In the genomic region with DNA sequence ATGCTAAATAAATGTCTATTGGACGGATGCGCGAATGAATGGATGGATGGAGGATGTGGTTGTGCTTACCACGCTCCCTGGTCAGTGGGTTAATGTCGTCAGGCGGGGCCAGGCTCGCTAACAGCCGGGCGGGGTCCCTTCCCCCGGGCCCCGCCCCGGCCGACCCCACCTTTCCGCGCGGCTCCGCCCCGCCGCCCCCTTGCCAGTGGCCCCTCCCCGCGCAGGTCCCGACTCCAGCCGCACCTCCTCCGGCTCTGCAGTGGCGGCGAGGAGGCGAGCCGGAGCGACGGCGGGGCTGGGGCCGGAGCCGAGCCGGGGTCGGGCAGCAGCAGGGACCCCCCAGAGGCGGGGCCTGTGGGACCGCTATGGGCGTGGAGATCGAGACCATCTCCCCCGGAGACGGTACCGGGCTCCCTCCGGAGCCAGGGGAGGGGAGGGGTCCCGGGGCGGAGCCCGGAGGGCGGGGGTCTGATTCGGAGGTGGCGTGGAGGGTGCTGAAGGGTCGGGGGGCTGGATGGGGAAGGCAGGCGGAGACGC, we compare ENCODE assay signal across 8 cellular contexts. TPM values are rescaled to one million over a fixed set of nuclear protein-coding genes. Genes with fewer than 3 reads are reported as not detected.
DNase-seq lines count a peak whose midpoint lies in the region; ATAC-seq, FAIRE-seq and TF ChIP-seq lines count a peak whose summit lies in the region.

Gene FKBP1B, plus strand, starts transcription at position 257 of the 537 bp plus-strand sequence. Its CDS starts 109 bp downstream, at position 366.

- H3K4me1 Mint-ChIP-seq in activated CD8-positive, alpha-beta memory T cell treated with anti-CD3 and anti-CD28 coated beads, Interleukin-2, amount 10 ng/mL, durations not matched to agents 7 days and 5 days: peaks cover 28% of the 10 kb centered on the region
- H3K4me1 Mint-ChIP-seq in stimulated activated memory B cell treated with anti-CD40 and anti-IgM and Interleukin-4, amounts not matched to agents 10 μg/mL and 1 μg/mL and 100 μg/mL, for 72 hours: peaks cover 27% of the 10 kb centered on the region

- H3K36me3 Mint-ChIP-seq in activated CD8-positive, alpha-beta memory T cell treated with anti-CD3 and anti-CD28 coated beads, Interleukin-2, amount 10 ng/mL, durations not matched to agents 7 days and 5 days: peaks cover 4% of the 10 kb centered on the region
- H3K36me3 Mint-ChIP-seq in stimulated activated memory B cell treated with anti-CD40 and anti-IgM and Interleukin-4, amounts not matched to agents 10 μg/mL and 1 μg/mL and 100 μg/mL, for 72 hours: no peaks in the 10 kb centered on the region

- CTCF ChIA-PET in activated CD8-positive, alpha-beta memory T cell treated with anti-CD3 and anti-CD28 coated beads, Interleukin-2, amount 10 ng/mL, durations not matched to agents 7 days and 5 days (lab: Charles Lee): interaction anchor here (0.6 to 2.8 kb wide), 8 partner anchors 11 to 123 kb away, joined by 3 to 18 read pairs (median 4); partner anchors contain the start of genes ATAD2B and TP53I3

- H3K9me3 ChIP-seq in mucosa of stomach (ENCODE audit: control insufficient read depth, low read length): no peaks in the 10 kb centered on the region

- H3K9me3 Mint-ChIP-seq in activated CD8-positive, alpha-beta memory T cell treated with anti-CD3 and anti-CD28 coated beads, Interleukin-2, amount 10 ng/mL, durations not matched to agents 7 days and 5 days (ENCODE audit: low read depth): no peaks in the 10 kb centered on the region
- no peaks in the 10 kb centered on the region for H3K9me3 Mint-ChIP-seq in stimulated activated memory B cell treated with anti-CD40 and anti-IgM and Interleukin-4, amounts not matched to agents 10 μg/mL and 1 μg/mL and 100 μg/mL, for 72 hours

- no peaks in the 10 kb centered on the region for H3K36me3 ChIP-seq in mucosa of stomach (ENCODE audit: control insufficient read depth, insufficient read depth, low read length)

- FAIRE-seq in GM18507 (lab: Jason Lieb, UNC): peak; percentile 44

- peaks cover 23% of the 10 kb centered on the region for H3K4me1 ChIP-seq in mucosa of stomach (ENCODE audit: control insufficient read depth, insufficient read depth, low read length)

- no peak within 1 kb of the TSS for H3K4me3 Mint-ChIP-seq in activated CD8-positive, alpha-beta memory T cell treated with anti-CD3 and anti-CD28 coated beads, Interleukin-2, amount 10 ng/mL, durations not matched to agents 7 days and 5 days
- H3K4me3 Mint-ChIP-seq in stimulated activated memory B cell treated with anti-CD40 and anti-IgM and Interleukin-4, amounts not matched to agents 10 μg/mL and 1 μg/mL and 100 μg/mL, for 72 hours: peak within 1 kb of the TSS; percentile 40

- H3K27me3 Mint-ChIP-seq in activated CD8-positive, alpha-beta memory T cell treated with anti-CD3 and anti-CD28 coated beads, Interleukin-2, amount 10 ng/mL, durations not matched to agents 7 days and 5 days: peaks cover 2% of the 10 kb centered on the region
- H3K27me3 Mint-ChIP-seq in stimulated activated memory B cell treated with anti-CD40 and anti-IgM and Interleukin-4, amounts not matched to agents 10 μg/mL and 1 μg/mL and 100 μg/mL, for 72 hours: no peaks in the 10 kb centered on the region

- no peaks in the 10 kb centered on the region for H3K27me3 ChIP-seq in mucosa of stomach (ENCODE audit: control insufficient read depth, insufficient read depth, low read length)

- no peak for TF ChIP-seq CTCF in epithelial cell of esophagus (IDR thresholded peaks at IDR 0.05; ENCODE audit: insufficient read depth, low read depth, low read length, missing control alignments)

- H3K4me3 ChIP-seq in epithelial cell of esophagus (ENCODE audit: low read length) (peak within 1 kb of the TSS; percentile 64), mucosa of stomach (ENCODE audit: low read length) (peak within 1 kb of the TSS; percentile 63)

- ATAC-seq in activated CD8-positive, alpha-beta memory T cell treated with anti-CD3 and anti-CD28 coated beads, Interleukin-2, amount 10 ng/mL, durations not matched to agents 7 days and 5 days: peak; percentile 54
- ATAC-seq in stimulated activated memory B cell treated with anti-CD40 and anti-IgM and Interleukin-4, amounts not matched to agents 10 μg/mL and 1 μg/mL and 100 μg/mL, for 72 hours: peak; percentile 47
- ATAC-seq in HG03108 (IDR thresholded peaks at IDR 0.05; ENCODE audit: unreplicated experiment) (no peak), GM21717 (IDR thresholded peaks at IDR 0.05; ENCODE audit: unreplicated experiment) (no peak)

- H3K9ac ChIP-seq in mucosa of stomach (ENCODE audit: low read length): peak within 1 kb of the TSS; percentile 70

- peak; percentile 15 for DNase-seq in GM18507 (ENCODE audit: extremely low spot score, insufficient read length, low read depth)
- DNase-seq in NCI-H2227 (lab: John Stamatoyannopoulos, UW; ENCODE audit: unreplicated experiment): peak; percentile 93
- peak; percentile 86 for DNase-seq in activated CD8-positive, alpha-beta memory T cell treated with anti-CD3 and anti-CD28 coated beads, Interleukin-2, amount 10 ng/mL, durations not matched to agents 7 days and 5 days
- DNase-seq in epithelial cell of esophagus (ENCODE audit: low read depth): peak; percentile 77

- H3K27ac Mint-ChIP-seq in activated CD8-positive, alpha-beta memory T cell treated with anti-CD3 and anti-CD28 coated beads, Interleukin-2, amount 10 ng/mL, durations not matched to agents 7 days and 5 days: peak within 1 kb of the TSS; percentile 63
- H3K27ac Mint-ChIP-seq in stimulated activated memory B cell treated with anti-CD40 and anti-IgM and Interleukin-4, amounts not matched to agents 10 μg/mL and 1 μg/mL and 100 μg/mL, for 72 hours: no peak within 1 kb of the TSS

RNA-seq across cellular contexts. Expression of gene FKBP1B, which starts in this region (rescaled TPM):
- total RNA-seq in activated CD8-positive, alpha-beta memory T cell treated with anti-CD3 and anti-CD28 coated beads, Interleukin-2, amount 10 ng/mL, durations not matched to agents 7 days and 5 days: 1 to 10 TPM; 4.6 to 5.5 TPM

Comparison
In these comparisons a context has a peak if more than half of its experiments do, and no peak if none do; other contexts are left out.
1. DNase-seq: peak in every context shown above with its lines; median percentile 93 in NCI-H2227; 86 in activated CD8-positive, alpha-beta memory T cell treated with anti-CD3 and anti-CD28 coated beads, Interleukin-2, amount 10 ng/mL, durations not matched to agents 7 days and 5 days; 77 in epithelial cell of esophagus; 15 in GM18507.
2. ATAC-seq: peak in activated CD8-positive, alpha-beta memory T cell treated with anti-CD3 and anti-CD28 coated beads, Interleukin-2, amount 10 ng/mL, durations not matched to agents 7 days and 5 days (single experiment) and stimulated activated memory B cell treated with anti-CD40 and anti-IgM and Interleukin-4, amounts not matched to agents 10 μg/mL and 1 μg/mL and 100 μg/mL, for 72 hours (single experiment); none in HG03108 (single experiment) and GM21717 (single experiment).